23 cellular contexts compared by ENCODE assay signal in genomic region chr5:160306711-160307110, GRCh38. TPM values are rescaled to one million over a fixed set of nuclear protein-coding genes. Genes with fewer than 3 reads are reported as not detected.
"Had no signal": no experiment of that assay in that cellular context is flagged by ENCODE, and none has a peak within 500 bp of the region (broad histone marks: within the 10 kb centered on the region; RNA-seq: fewer than 3 reads in every experiment).

No MANE protein-coding gene starts in this region.

- H3K27me3 ChIP-seq: cardiac muscle cell, ovary had no signal

- H3K4me2 ChIP-seq: neural progenitor cell, smooth muscle cell had no signal

- DNase-seq: effector memory CD8-positive, alpha-beta T cell; erythroblast; foreskin keratinocyte; heart left ventricle; hypothalamus; islet precursor cell; left ventricle myocardium inferior; mesenchymal stem cell; midbrain; naive thymus-derived CD4-positive, alpha-beta T cell; nucleus accumbens; ovary; right cardiac atrium; stimulated activated CD4-positive, alpha-beta T cell treated with anti-CD3 and anti-CD28 coated beads, Interleukin-2, amount 100 ng/mL, for 48 hours; stimulated activated naive CD8-positive, alpha-beta T cell treated with anti-CD3 and anti-CD28 coated beads, Interleukin-15, Interleukin-2, amounts not matched to agents 100 U/mL and 50 U/mL, for 24 hours; tibial artery had no signal

- H3K9ac ChIP-seq: neural progenitor cell had no signal

- H3K36me3 ChIP-seq: left ventricle myocardium inferior, neural progenitor cell, ovary, tibial artery had no signal

- FAIRE-seq: endothelial cell of umbilical vein had no signal

- H3K9me3 Mint-ChIP-seq: dendritic cell treated with granulocyte-macrophage colony-stimulating factor and Interleukin-4, amounts not matched to agents 40 ng/mL and 50 ng/mL, for 4 days; effector memory CD8-positive, alpha-beta T cell; naive thymus-derived CD4-positive, alpha-beta T cell; neural progenitor cell; stimulated activated effector memory CD8-positive, alpha-beta T cell treated with anti-CD3 and anti-CD28 coated beads, Interleukin-12 subunit alpha, Interleukin-12 subunit beta, amount 100 ng/mL, for 72 hours had no signal

- H3K27ac Mint-ChIP-seq: dendritic cell treated with granulocyte-macrophage colony-stimulating factor and Interleukin-4, amounts not matched to agents 40 ng/mL and 50 ng/mL, for 4 days; effector memory CD8-positive, alpha-beta T cell; naive thymus-derived CD4-positive, alpha-beta T cell; neural progenitor cell; stimulated activated effector memory CD8-positive, alpha-beta T cell treated with anti-CD3 and anti-CD28 coated beads, Interleukin-12 subunit alpha, Interleukin-12 subunit beta, amount 100 ng/mL, for 72 hours had no signal

- H3K4me1 ChIP-seq: foreskin keratinocyte had no signal

- H3K4me3 Mint-ChIP-seq: dendritic cell treated with granulocyte-macrophage colony-stimulating factor and Interleukin-4, amounts not matched to agents 40 ng/mL and 50 ng/mL, for 4 days; effector memory CD8-positive, alpha-beta T cell; naive thymus-derived CD4-positive, alpha-beta T cell; neural progenitor cell; stimulated activated effector memory CD8-positive, alpha-beta T cell treated with anti-CD3 and anti-CD28 coated beads, Interleukin-12 subunit alpha, Interleukin-12 subunit beta, amount 100 ng/mL, for 72 hours had no signal

- ATAC-seq: effector memory CD8-positive, alpha-beta T cell; heart left ventricle; naive thymus-derived CD4-positive, alpha-beta T cell; right cardiac atrium; stimulated activated effector memory CD8-positive, alpha-beta T cell treated with anti-CD3 and anti-CD28 coated beads, Interleukin-12 subunit alpha, Interleukin-12 subunit beta, amount 100 ng/mL, for 72 hours; stimulated activated naive CD8-positive, alpha-beta T cell treated with anti-CD3 and anti-CD28 coated beads, Interleukin-15, Interleukin-2, amounts not matched to agents 100 U/mL and 50 U/mL, for 24 hours had no signal

- H3K27ac ChIP-seq: cardiac muscle cell, foreskin keratinocyte, heart left ventricle, left ventricle myocardium inferior, neural progenitor cell, ovary, tibial artery had no signal

- H3K4me3 ChIP-seq: cardiac muscle cell, heart left ventricle, left ventricle myocardium inferior, lung, neural progenitor cell, ovary, smooth muscle cell, tibial artery had no signal

- H2AFZ ChIP-seq: neural progenitor cell had no signal

- H3K36me3 Mint-ChIP-seq: naive thymus-derived CD4-positive, alpha-beta T cell; stimulated activated effector memory CD8-positive, alpha-beta T cell treated with anti-CD3 and anti-CD28 coated beads, Interleukin-12 subunit alpha, Interleukin-12 subunit beta, amount 100 ng/mL, for 72 hours had no signal

- H3K9me3 ChIP-seq: heart left ventricle, left ventricle myocardium inferior, ovary, tibial artery had no signal

- H3K4me1 Mint-ChIP-seq: stimulated activated effector memory CD8-positive, alpha-beta T cell treated with anti-CD3 and anti-CD28 coated beads, Interleukin-12 subunit alpha, Interleukin-12 subunit beta, amount 100 ng/mL, for 72 hours had no signal

RNA-seq across cellular contexts. Expression of gene CCNJL, which starts 5.7 kb away (rescaled TPM):
- polyA plus RNA-seq: naive thymus-derived CD4-positive, alpha-beta T cell had no signal
